1 cellular context compared by ENCODE assay signal in the genomic region with DNA sequence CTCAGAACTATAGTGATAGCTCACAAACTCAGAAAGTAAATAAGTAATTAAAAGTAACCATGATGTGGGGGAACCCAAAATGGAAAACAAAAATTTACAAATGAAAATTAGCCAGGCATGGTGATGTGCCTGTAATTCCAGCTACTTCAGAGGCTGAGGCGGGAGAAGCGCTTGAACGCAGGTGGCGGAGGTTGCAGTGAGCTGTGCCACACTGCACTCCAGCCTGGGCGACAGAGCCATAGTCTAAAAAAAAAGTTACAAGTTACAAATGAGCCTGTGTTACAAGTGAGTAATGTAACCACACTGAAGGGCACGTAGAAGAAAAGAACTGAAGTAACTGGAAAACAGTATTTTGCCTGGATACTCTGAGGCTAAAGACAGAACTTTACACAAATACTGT.
TF ChIP-seq lines count a peak whose summit lies in the region.

No MANE protein-coding gene starts in this region.

TF ChIP-seq in GM23338, 12 proteins besides CTCF, POLR2A, EP300 and RAD21:
- TF ChIP-seq, protein P1, sequence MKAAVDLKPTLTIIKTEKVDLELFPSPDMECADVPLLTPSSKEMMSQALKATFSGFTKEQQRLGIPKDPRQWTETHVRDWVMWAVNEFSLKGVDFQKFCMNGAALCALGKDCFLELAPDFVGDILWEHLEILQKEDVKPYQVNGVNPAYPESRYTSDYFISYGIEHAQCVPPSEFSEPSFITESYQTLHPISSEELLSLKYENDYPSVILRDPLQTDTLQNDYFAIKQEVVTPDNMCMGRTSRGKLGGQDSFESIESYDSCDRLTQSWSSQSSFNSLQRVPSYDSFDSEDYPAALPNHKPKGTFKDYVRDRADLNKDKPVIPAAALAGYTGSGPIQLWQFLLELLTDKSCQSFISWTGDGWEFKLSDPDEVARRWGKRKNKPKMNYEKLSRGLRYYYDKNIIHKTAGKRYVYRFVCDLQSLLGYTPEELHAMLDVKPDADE (IDR thresholded peaks at IDR 0.05), result no peak
- no peak for TF ChIP-seq ZNF462 (CRISPR knock-in tag; IDR thresholded peaks at IDR 0.05)
- TF ChIP-seq STAT1 (IDR thresholded peaks at IDR 0.05; ENCODE audit: unreplicated experiment), result no peak
- TF ChIP-seq JUNB (IDR thresholded peaks at IDR 0.05; ENCODE audit: unreplicated experiment), result no peak
